ENCODE assay signal across 8 cellular contexts in genomic region chr17:75688209-75688771, GRCh38. TPM values are rescaled to one million over a fixed set of nuclear protein-coding genes. Genes with fewer than 3 reads are reported as not detected.
DNase-seq lines count a peak whose midpoint lies in the region; ATAC-seq and TF ChIP-seq lines count a peak whose summit lies in the region.

No MANE protein-coding gene starts in this region.

- no peaks in the 10 kb centered on the region for H3K27me3 Mint-ChIP-seq in natural killer cell treated with Interleukin-12 subunit alpha and Interleukin-12 subunit beta and Interleukin-15 and Interleukin-18, amount 100 ng/mL, for 72 hours

- H3K36me3 Mint-ChIP-seq in natural killer cell treated with Interleukin-12 subunit alpha and Interleukin-12 subunit beta and Interleukin-15 and Interleukin-18, amount 100 ng/mL, for 72 hours, result no peaks in the 10 kb centered on the region

- peak overlapping the region; percentile 5 to 60 (median 44); a peak in 19 of 20 replicates for H3K4me3 ChIP-seq in BLaER1 treated with 17β-estradiol and CSF1 and Interleukin-3, amounts not matched to agents 10 nM and 100 nM

- no peaks in the 10 kb centered on the region for H3K9me3 Mint-ChIP-seq in natural killer cell treated with Interleukin-12 subunit alpha and Interleukin-12 subunit beta and Interleukin-15 and Interleukin-18, amount 100 ng/mL, for 72 hours

- peaks cover 0 to 17% (median 0%) of the 10 kb centered on the region in 11 experiments; a peak in 3 of 22 replicates for H4K20me1 ChIP-seq in BLaER1 treated with 17β-estradiol and CSF1 and Interleukin-3, amounts not matched to agents 10 nM and 100 nM

- peaks cover 49 to 73% of the 10 kb centered on the region in 2 donors for H3K4me1 Mint-ChIP-seq in natural killer cell treated with Interleukin-12 subunit alpha and Interleukin-12 subunit beta and Interleukin-15 and Interleukin-18, amount 100 ng/mL, for 72 hours (ENCODE audit: low read depth in 2 of 2)

- H3K9ac ChIP-seq in BLaER1 treated with 17β-estradiol and CSF1 and Interleukin-3, amounts not matched to agents 10 nM and 100 nM, result peak overlapping the region; percentile 71 to 86 (median 84); a peak in 21 of 22 replicates

- peak overlapping the region; percentile 75 for H3K4me3 Mint-ChIP-seq in natural killer cell treated with Interleukin-12 subunit alpha and Interleukin-12 subunit beta and Interleukin-15 and Interleukin-18, amount 100 ng/mL, for 72 hours

- H3K27ac ChIP-seq in BLaER1 treated with 17β-estradiol and CSF1 and Interleukin-3, amounts not matched to agents 10 nM and 100 nM, result peak overlapping the region; percentile 81 to 97 (median 93)
- peak overlapping the region; percentile 91 for H3K27ac ChIP-seq in caudate nucleus (ENCODE audit: low read depth, low read length)

- CTCF ChIA-PET in GM10248 (lab: Yijun Ruan, JAX), result interaction anchor here (0.7 to 27.0 kb wide), 6 partner anchors 12 to 172 kb away, joined by 3 to 424 read pairs (median 6); partner anchors contain the start of gene TSEN54

- TF ChIP-seq CTCF in GM10248 (IDR thresholded peaks at IDR 0.05; ENCODE audit: control extremely low read depth, extremely low read depth, low read depth, missing control alignments), result no peak

- DNase-seq in NOMO-1 (lab: John Stamatoyannopoulos, UW; ENCODE audit: unreplicated experiment in 2 of 2), result peak; percentile 40 to 70
- peak in 2 of 61 donors; percentile 21 to 29 for DNase-seq in caudate nucleus (lab: John Stamatoyannopoulos, UW)
- peak; percentile 76 for DNase-seq in natural killer cell treated with Interleukin-12 subunit alpha and Interleukin-12 subunit beta and Interleukin-15 and Interleukin-18, amount 100 ng/mL, for 72 hours (ENCODE audit: low spot score)
- no peak for DNase-seq in LoVo (ENCODE audit: low spot score)
- DNase-seq in G401 (ENCODE audit: low spot score), result no peak
- DNase-seq in 8988T, result no peak
- DNase-seq in GM10248 (ENCODE audit: extremely low spot score), result no peak

- H3K27ac Mint-ChIP-seq in natural killer cell treated with Interleukin-12 subunit alpha and Interleukin-12 subunit beta and Interleukin-15 and Interleukin-18, amount 100 ng/mL, for 72 hours, result peak overlapping the region; percentile 93 to 95

- peak overlapping the region; percentile 84 to 98 (median 94) for H3K4me2 ChIP-seq in BLaER1 treated with 17β-estradiol and CSF1 and Interleukin-3, amounts not matched to agents 10 nM and 100 nM

- peaks cover 98 to 100% (median 100%) of the 10 kb centered on the region in 10 experiments for H3K4me1 ChIP-seq in BLaER1 treated with 17β-estradiol and CSF1 and Interleukin-3, amounts not matched to agents 10 nM and 100 nM

- in situ Hi-C loops in G401 (cut with HindIII; ENCODE audit: low sequenced_read_pairs), result no loop called here

- peak; percentile 86 to 93 for ATAC-seq in natural killer cell treated with Interleukin-12 subunit alpha and Interleukin-12 subunit beta and Interleukin-15 and Interleukin-18, amount 100 ng/mL, for 72 hours

- H3K9me3 ChIP-seq in BLaER1 treated with 17β-estradiol and CSF1 and Interleukin-3, amounts not matched to agents 10 nM and 100 nM (replicated peaks in 1 of 11), result no peaks in the 10 kb centered on the region

- H3K36me3 ChIP-seq in BLaER1 treated with 17β-estradiol and CSF1 and Interleukin-3, amounts not matched to agents 10 nM and 100 nM, result peaks cover 4 to 34% (median 22%) of the 10 kb centered on the region in 11 experiments; a peak in 21 of 22 replicates

- no peaks in the 10 kb centered on the region for H3K27me3 ChIP-seq in BLaER1 treated with 17β-estradiol and CSF1 and Interleukin-3, amounts not matched to agents 10 nM and 100 nM

- POLR2A ChIA-PET in GM10248 (lab: Yijun Ruan, JAX), result interaction anchor here (0.6 to 0.7 kb wide), 3 partner anchors 44 to 204 kb away, joined by 3 to 4 read pairs (median 3); no protein-coding TSS in a partner anchor

RNA-seq across cellular contexts. Expression of gene SAP30BP, which starts 21.2 kb away (rescaled TPM):
- total RNA-seq in natural killer cell treated with Interleukin-12 subunit alpha and Interleukin-12 subunit beta and Interleukin-15 and Interleukin-18, amount 100 ng/mL, for 72 hours, result 100 to 1,000 TPM; 129 TPM
- total RNA-seq in G401 (2014; rRNA removed; shearing (Covaris generic)), result 94.1 and 162 TPM in 2 replicates

RNA-seq across cellular contexts. Expression of gene RECQL5, which starts 21.3 kb away (rescaled TPM):
- 10 to 100 TPM; 32.6 to 59.7 TPM for total RNA-seq in natural killer cell treated with Interleukin-12 subunit alpha and Interleukin-12 subunit beta and Interleukin-15 and Interleukin-18, amount 100 ng/mL, for 72 hours
- total RNA-seq in G401 (2014; rRNA removed; shearing (Covaris generic)), result 16.7 and 40.0 TPM in 2 replicates

RNA-seq across cellular contexts. Expression of gene ITGB4, which starts 33.0 kb away (rescaled TPM):
- under 1 TPM in 1 of 2 donors, not detected in 1; 0.90 TPM for total RNA-seq in natural killer cell treated with Interleukin-12 subunit alpha and Interleukin-12 subunit beta and Interleukin-15 and Interleukin-18, amount 100 ng/mL, for 72 hours
- 0.06 TPM in 1 of 2 replicates, not detected in the other for total RNA-seq in G401 (2014; rRNA removed; shearing (Covaris generic))

RNA-seq across cellular contexts. Expression of gene SMIM5, which starts 55.1 kb away (rescaled TPM):
- under 1 TPM; 0.29 to 0.36 TPM for total RNA-seq in natural killer cell treated with Interleukin-12 subunit alpha and Interleukin-12 subunit beta and Interleukin-15 and Interleukin-18, amount 100 ng/mL, for 72 hours
- not detected in 2 replicates for total RNA-seq in G401 (2014; rRNA removed; shearing (Covaris generic))

Comparison
In these comparisons a context has a peak if more than half of its experiments do, and no peak if none do; other contexts are left out.
1. DNase-seq: peak in NOMO-1 (2 of 2) and natural killer cell treated with Interleukin-12 subunit alpha and Interleukin-12 subunit beta and Interleukin-15 and Interleukin-18, amount 100 ng/mL, for 72 hours (single experiment); none in LoVo (single experiment), G401 (single experiment), 8988T (single experiment) and GM10248 (single experiment).